8 cellular contexts compared by ENCODE assay signal in the genomic region with DNA sequence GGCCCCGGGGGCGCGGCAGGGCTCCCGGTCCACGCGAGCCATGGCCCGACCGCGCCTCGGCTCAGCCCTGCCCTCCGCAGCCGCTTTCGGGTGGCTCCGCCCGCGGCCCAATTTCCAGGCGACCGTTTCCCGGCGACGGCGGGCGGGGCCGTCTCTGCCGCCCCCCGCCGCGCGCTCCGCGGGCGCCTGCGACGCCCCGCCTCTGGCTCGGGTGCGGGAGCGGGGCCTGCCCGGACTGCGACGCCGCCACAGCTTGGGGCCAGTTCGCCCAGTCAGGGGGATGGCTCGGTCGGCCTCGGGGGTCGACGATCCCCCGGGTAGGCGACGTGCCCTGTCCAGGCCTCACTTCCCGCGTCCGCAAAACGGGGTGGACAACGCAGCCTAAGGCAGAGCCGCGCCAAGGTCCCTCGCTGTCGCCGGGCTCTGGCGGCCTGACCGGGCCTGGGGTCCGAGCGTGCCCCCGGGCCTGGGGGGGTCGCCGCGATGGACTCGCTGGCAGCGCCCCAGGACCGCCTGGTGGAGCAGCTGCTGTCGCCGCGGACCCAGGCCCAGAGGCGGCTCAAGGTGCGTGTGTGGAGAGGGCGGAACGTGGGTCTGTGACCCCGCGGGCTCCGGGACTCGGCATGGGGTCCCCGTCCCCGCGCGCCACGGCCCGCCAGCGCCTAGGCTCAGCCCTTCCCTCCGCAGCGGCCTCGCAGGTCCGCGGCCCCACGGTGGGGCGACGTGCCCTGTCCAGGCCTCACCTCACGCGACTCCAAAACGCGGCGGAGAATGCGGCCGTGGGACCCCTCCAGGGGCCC. TPM values are rescaled to one million over a fixed set of nuclear protein-coding genes. Genes with fewer than 3 reads are reported as not detected.
A peak's percentile ranks its signal among the peaks of the same experiment; 100 is the strongest.
DNase-seq lines count a peak whose midpoint lies in the region; ATAC-seq and TF ChIP-seq lines count a peak whose summit lies in the region.

No MANE protein-coding gene starts in this region.

- no peak for ATAC-seq in HG02840 (IDR thresholded peaks at IDR 0.05; ENCODE audit: low FRiP score, unreplicated experiment)

- peak overlapping the region; percentile 62 for H2AFZ ChIP-seq in osteoblast (ENCODE audit: low read length)

- H3K9me3 ChIP-seq in MG63 (no peaks in the 10 kb centered on the region), esophagus (ENCODE audit: control insufficient read depth in 2 of 2, insufficient read depth in 1 of 2, low read depth in 1 of 2, low read length in 1 of 2) (peaks cover 0 to 7% of the 10 kb centered on the region in 2 donors), osteoblast (ENCODE audit: low read depth, low read length) (no peaks in the 10 kb centered on the region)

- DNase-seq in GM12865 (ENCODE audit: low read depth) (no peak), MG63 (no peak), osteoblast (ENCODE audit: insufficient read length, low spot score, missing footprints) (peak; percentile 94), cortex of kidney (lab: John Stamatoyannopoulos, UW) (no peak), HuH-7.5 (ENCODE audit: low spot score) (no peak), NCI-H1048 (lab: John Stamatoyannopoulos, UW) (no peak)

- H3K27ac ChIP-seq in esophagus (ENCODE audit: low read depth in 2 of 2, low read length in 1 of 2): peak overlapping the region in 1 of 2 donors; percentile 14
- H3K27ac ChIP-seq in osteoblast (ENCODE audit: low read depth, low read length): no peak overlapping the region

- H3K79me2 ChIP-seq in osteoblast (ENCODE audit: insufficient read depth, low read length): no peaks in the 10 kb centered on the region

- peak overlapping the region; percentile 85 for H3K4me2 ChIP-seq in osteoblast (ENCODE audit: insufficient read depth, low read length)

- H3K4me3 ChIP-seq in GM12865 (ENCODE audit: low read depth, low read length) (peak overlapping the region; percentile 32; the same call in 1 of the 2 replicates), MG63 (peak overlapping the region; percentile 64), esophagus (ENCODE audit: low read depth in 1 of 2, low read length in 2 of 2) (peak overlapping the region; percentile 51 to 68), osteoblast (ENCODE audit: insufficient read depth, low read length) (peak overlapping the region; percentile 76)

- 1% methylated on average over 58 to 105 of the region's 105 CpGs for WGBS in esophagus, 2 donors

- H3K27me3 ChIP-seq in MG63 (no peaks in the 10 kb centered on the region), esophagus (ENCODE audit: control insufficient read depth in 1 of 2, insufficient read depth in 2 of 2, low read length in 2 of 2) (peaks cover 0 to 7% of the 10 kb centered on the region in 2 donors), osteoblast (ENCODE audit: insufficient read depth, low read length) (peaks cover 7% of the 10 kb centered on the region)

- H3K36me3 ChIP-seq in MG63 (peaks cover 18% of the 10 kb centered on the region), esophagus (ENCODE audit: control insufficient read depth in 2 of 2, insufficient read depth in 2 of 2, low read length in 1 of 2) (peaks cover 3 to 28% of the 10 kb centered on the region in 2 donors), osteoblast (ENCODE audit: insufficient read depth, low read length) (no peaks in the 10 kb centered on the region)

- peaks cover 9% of the 10 kb centered on the region for H4K20me1 ChIP-seq in osteoblast (ENCODE audit: insufficient read depth, low read length)

- TF ChIP-seq CTCF in GM12865 (IDR thresholded peaks at IDR 0.05; ENCODE audit: insufficient read depth, low read depth, low read length, missing control alignments) (no peak), osteoblast (IDR thresholded peaks at IDR 0.05; ENCODE audit: extremely low read depth, low read depth, low read length) (no peak)

- peaks cover 7 to 28% of the 10 kb centered on the region in 2 donors for H3K4me1 ChIP-seq in esophagus (ENCODE audit: control insufficient read depth in 2 of 2, insufficient read depth in 2 of 2, low read length in 1 of 2)
- peaks cover 4% of the 10 kb centered on the region for H3K4me1 ChIP-seq in osteoblast (ENCODE audit: insufficient read depth, low read length)

RNA-seq across cellular contexts. Expression of a gene that starts 4.2 kb away (rescaled TPM):
- total RNA-seq in MG63 (2014; rRNA removed; shearing (Covaris generic); ENCODE audit: low replicate concordance): 18.9 and 30.7 TPM in 2 replicates
- polyA plus RNA-seq in esophagus: 10 to 100 TPM; 40.8 to 51.8 TPM
- 11.2 and 14.5 TPM in 2 replicates for total RNA-seq in osteoblast

RNA-seq across cellular contexts. Expression of a gene that starts 4.9 kb away (rescaled TPM):
- total RNA-seq in MG63 (2014; rRNA removed; shearing (Covaris generic); ENCODE audit: low replicate concordance): 3.5 and 15.9 TPM in 2 replicates
- polyA plus RNA-seq in esophagus: 1 to 10 TPM; 7.6 to 9.0 TPM
- 0.88 and 1.8 TPM in 2 replicates for total RNA-seq in osteoblast

RNA-seq across cellular contexts. Expression of a gene that starts 42.1 kb away (rescaled TPM):
- 16.3 and 16.5 TPM in 2 replicates for total RNA-seq in MG63 (2014; rRNA removed; shearing (Covaris generic); ENCODE audit: low replicate concordance)
- polyA plus RNA-seq in esophagus: 1 to 10 TPM; 1.2 to 1.3 TPM
- under 0.01 TPM in 1 of 2 replicates, not detected in the other for total RNA-seq in osteoblast

Comparison
In these comparisons a context has a peak if more than half of its experiments do, and no peak if none do; other contexts are left out.
1. RNA of a gene that starts 42.1 kb away (total RNA-seq): 16.3 to 16.5 TPM in MG63; under 0.01 TPM in osteoblast; every median in the first group is over 10 times any median in the second.
2. Peak in every context shown above with its lines, with median percentiles within 50 percentile points of each other: H3K4me3 ChIP-seq.